ENCODE assay signal across 16 cellular contexts in the genomic region with DNA sequence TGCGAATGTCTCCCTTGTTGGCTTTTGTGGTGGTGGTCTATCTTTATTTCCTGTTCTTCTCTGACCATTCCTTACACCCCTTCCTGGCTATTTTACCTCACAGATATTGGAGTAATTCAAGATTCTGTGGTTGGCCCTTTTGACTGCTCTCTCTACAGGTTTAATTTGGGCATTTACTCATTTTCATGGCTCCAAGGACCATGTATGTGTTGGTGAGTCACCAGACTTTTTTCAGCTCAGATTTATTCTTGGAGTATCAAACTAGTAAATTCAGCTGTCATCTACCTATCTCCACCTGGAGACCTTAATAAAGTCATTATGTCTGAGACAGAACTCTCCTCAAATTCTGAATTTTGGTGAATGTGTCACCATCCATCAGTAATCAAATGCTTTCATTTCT. TPM values are rescaled to one million over a fixed set of nuclear protein-coding genes. Genes with fewer than 3 reads are reported as not detected.
DNase-seq lines count a peak whose midpoint lies in the region; ATAC-seq, FAIRE-seq and TF ChIP-seq lines count a peak whose summit lies in the region.
"Had no signal": no experiment of that assay in that cellular context is flagged by ENCODE, and none has a peak within 500 bp of the region (broad histone marks: within the 10 kb centered on the region; RNA-seq: fewer than 3 reads in every experiment).

No MANE protein-coding gene starts in this region.

- DNase-seq in GM19239 (ENCODE audit: insufficient read length, low spot score): no peak
- DNase-seq in T-helper 17 cell: no peak
- no peak for DNase-seq in nephron progenitor cell
- DNase-seq in erythroblast (lab: John Stamatoyannopoulos, UW): no peak
- DNase-seq: C1 segment of cervical spinal cord; Caco-2; CD8-positive, alpha-beta T cell; DMS79; EL; GDM1; HFFc6 had no signal

- H3K4me1 Mint-ChIP-seq in T-helper 17 cell (peaks cover 30% of the 10 kb centered on the region), nephron progenitor cell (no peaks in the 10 kb centered on the region)
- H3K4me1 Mint-ChIP-seq: GM23338 had no signal

- no peak for TF ChIP-seq POLR2A in erythroblast (IDR thresholded peaks at IDR 0.05; ENCODE audit: low read length)

- FAIRE-seq in GM19239 (lab: Jason Lieb, UNC): peak; percentile 49
- FAIRE-seq: GM12878 had no signal

- H3K9me3 ChIP-seq in T-helper 17 cell (ENCODE audit: control insufficient read depth, low read length, poor library complexity, severe bottlenecking): no peaks in the 10 kb centered on the region
- H3K9me3 ChIP-seq: Caco-2, HAP-1 had no signal

- H3K27ac Mint-ChIP-seq in T-helper 17 cell (peak overlapping the region; percentile 29), nephron progenitor cell (peak overlapping the region; percentile 9)
- H3K27ac Mint-ChIP-seq: GM23338, HFFc6 had no signal

- H3K9me3 Mint-ChIP-seq in nephron progenitor cell: no peaks in the 10 kb centered on the region
- H3K9me3 Mint-ChIP-seq: CD8-positive, alpha-beta T cell; GM23338; HFFc6 had no signal

- H3K36me3 Mint-ChIP-seq in T-helper 17 cell (ENCODE audit: low read depth): peaks cover 18% of the 10 kb centered on the region
- H3K36me3 Mint-ChIP-seq in nephron progenitor cell (ENCODE audit: low read depth): peaks cover 51% of the 10 kb centered on the region

- H3K27me3 Mint-ChIP-seq in T-helper 17 cell: no peaks in the 10 kb centered on the region
- no peaks in the 10 kb centered on the region for H3K27me3 Mint-ChIP-seq in nephron progenitor cell (ENCODE audit: low read depth, poor library complexity)

- ATAC-seq in T-helper 17 cell (no peak), HG02623 (IDR thresholded peaks at IDR 0.05; ENCODE audit: unreplicated experiment) (no peak), HG02970 (IDR thresholded peaks at IDR 0.05; ENCODE audit: low FRiP score, unreplicated experiment) (no peak)
- ATAC-seq: CD8-positive, alpha-beta T cell; GM12878; GM23338 had no signal

- TF ChIP-seq CTCF in nephron progenitor cell (IDR thresholded peaks at IDR 0.05): no peak

- H3K4me3 Mint-ChIP-seq in T-helper 17 cell: no peak overlapping the region
- H3K4me3 Mint-ChIP-seq in nephron progenitor cell: no peak overlapping the region
- H3K4me3 Mint-ChIP-seq: CD8-positive, alpha-beta T cell; GM23338; HFFc6 had no signal

RNA-seq across cellular contexts. Expression of a gene that starts 15.5 kb away (rescaled TPM):
- total RNA-seq in T-helper 17 cell: 10 to 100 TPM; 14.6 to 14.8 TPM
